ENCODE assay signal across 26 cellular contexts in genomic region chr6:57162008-57162407, GRCh38.
"Had no signal": no experiment of that assay in that cellular context is flagged by ENCODE, and none has a peak within 500 bp of the region (broad histone marks: within the 10 kb centered on the region; RNA-seq: fewer than 3 reads in every experiment).

No MANE protein-coding gene starts in this region.

- H2AFZ ChIP-seq: parathyroid adenoma had no signal

- H3K9me3 ChIP-seq: gastrocnemius medialis had no signal

- H3K4me3 Mint-ChIP-seq: activated CD4-positive, alpha-beta memory T cell treated with anti-CD3 and anti-CD28 coated beads for 36 hours; activated CD4-positive, alpha-beta T cell treated with anti-CD3 and anti-CD28 coated beads, Interleukin-2, amount 10 ng/mL, durations not matched to agents 24 days and 14 days; activated naive CD8-positive, alpha-beta T cell; dendritic cell treated with granulocyte-macrophage colony-stimulating factor and Interleukin-4, amounts not matched to agents 40 ng/mL and 50 ng/mL, for 4 days; endodermal cell; naive B cell had no signal

- H3K27me3 ChIP-seq: esophagus muscularis mucosa, gastrocnemius medialis, right atrium auricular region had no signal

- H3K9ac ChIP-seq: parathyroid adenoma had no signal

- H3K4me1 ChIP-seq: esophagus muscularis mucosa, gastrocnemius medialis, parathyroid adenoma, right atrium auricular region had no signal

- DNase-seq: activated CD4-positive, alpha-beta memory T cell treated with anti-CD3 and anti-CD28 coated beads for 36 hours; activated CD4-positive, alpha-beta T cell treated with anti-CD3 and anti-CD28 coated beads, Interleukin-2, amount 10 ng/mL, durations not matched to agents 24 days and 14 days; activated CD4-positive, CD25-positive, alpha-beta regulatory T cell treated with anti-CD3 and anti-CD28 coated beads, Interleukin-2, amount 50 U/mL, for 72 hours; activated CD8-positive, alpha-beta memory T cell treated with anti-CD3 and anti-CD28 coated beads, Interleukin-2, amount 50 U/mL, for 4 hours; activated T-cell treated with anti-CD3 and anti-CD28 coated beads, Interleukin-2, amount 50 U/mL, for 1 hour; amniotic stem cell; caudate nucleus; endodermal cell; gastrocnemius medialis; glutamatergic neuron; islet precursor cell; left cardiac atrium; left ventricle myocardium superior; naive B cell; nucleus accumbens; stimulated activated CD4-positive, alpha-beta T cell treated with anti-CD3 and anti-CD28 coated beads, Interleukin-2, amount 100 ng/mL, for 48 hours; stimulated activated naive CD8-positive, alpha-beta T cell treated with anti-CD3 and anti-CD28 coated beads, Interleukin-15, Interleukin-2, amounts not matched to agents 100 U/mL and 50 U/mL, for 24 hours; T-helper 2 cell; trophoblast cell had no signal

- H3K4me3 ChIP-seq: esophagus muscularis mucosa, gastrocnemius medialis, right atrium auricular region, thoracic aorta had no signal

- H3K27me3 Mint-ChIP-seq: activated CD4-positive, alpha-beta memory T cell treated with anti-CD3 and anti-CD28 coated beads for 36 hours; activated CD4-positive, alpha-beta T cell treated with anti-CD3 and anti-CD28 coated beads, Interleukin-2, amount 10 ng/mL, durations not matched to agents 24 days and 14 days; activated naive CD8-positive, alpha-beta T cell; dendritic cell treated with granulocyte-macrophage colony-stimulating factor and Interleukin-4, amounts not matched to agents 40 ng/mL and 50 ng/mL, for 4 days; naive B cell had no signal

- FAIRE-seq: urothelium cell line had no signal

- H3K79me2 ChIP-seq: parathyroid adenoma had no signal

- H3K27ac Mint-ChIP-seq: activated CD4-positive, alpha-beta memory T cell treated with anti-CD3 and anti-CD28 coated beads for 36 hours; activated CD4-positive, alpha-beta T cell treated with anti-CD3 and anti-CD28 coated beads, Interleukin-2, amount 10 ng/mL, durations not matched to agents 24 days and 14 days; activated naive CD8-positive, alpha-beta T cell; dendritic cell treated with granulocyte-macrophage colony-stimulating factor and Interleukin-4, amounts not matched to agents 40 ng/mL and 50 ng/mL, for 4 days; endodermal cell had no signal

- H3K4me1 Mint-ChIP-seq: endodermal cell, naive B cell had no signal

- ATAC-seq: gastrocnemius medialis; left cardiac atrium; left ventricle myocardium superior; stimulated activated naive CD8-positive, alpha-beta T cell treated with anti-CD3 and anti-CD28 coated beads, Interleukin-15, Interleukin-2, amounts not matched to agents 100 U/mL and 50 U/mL, for 24 hours had no signal

- H3K27ac ChIP-seq: esophagus muscularis mucosa, gastrocnemius medialis, parathyroid adenoma, right atrium auricular region, thoracic aorta had no signal
